12 cellular contexts compared by ENCODE assay signal in genomic region chr6:30842754-30843610, GRCh38. TPM values are rescaled to one million over a fixed set of nuclear protein-coding genes. Genes with fewer than 3 reads are reported as not detected.
DNase-seq lines count a peak whose midpoint lies in the region; ATAC-seq and TF ChIP-seq lines count a peak whose summit lies in the region.
"Had no signal": no experiment of that assay in that cellular context is flagged by ENCODE, and none has a peak within 500 bp of the region (broad histone marks: within the 10 kb centered on the region; RNA-seq: fewer than 3 reads in every experiment).

No MANE protein-coding gene starts in this region.

- H3K4me3 ChIP-seq in CD8-positive, alpha-beta T cell (ENCODE audit: low read depth, low read length): no peak overlapping the region
- no peak overlapping the region for H3K4me3 ChIP-seq in left lung
- H3K4me3 ChIP-seq: dorsolateral prefrontal cortex, sigmoid colon had no signal

- H3K4me1 Mint-ChIP-seq in CD8-positive, alpha-beta T cell (ENCODE audit: low read depth): peaks cover 39% of the 10 kb centered on the region
- peaks cover 56% of the 10 kb centered on the region for H3K4me1 Mint-ChIP-seq in activated CD8-positive, alpha-beta T cell treated with anti-CD3 and anti-CD28 coated beads, Interleukin-2, amount 10 ng/mL, durations not matched to agents 7 days and 5 days (ENCODE audit: low read depth)

- H3K9me3 Mint-ChIP-seq in CD8-positive, alpha-beta T cell: no peaks in the 10 kb centered on the region
- no peaks in the 10 kb centered on the region for H3K9me3 Mint-ChIP-seq in activated CD8-positive, alpha-beta T cell treated with anti-CD3 and anti-CD28 coated beads, Interleukin-2, amount 10 ng/mL, durations not matched to agents 7 days and 5 days (ENCODE audit: insufficient read depth)
- H3K9me3 Mint-ChIP-seq: activated T-helper 1 cell treated with anti-CD3 and anti-CD28 coated beads, Interleukin-12 subunit alpha, Interleukin-12 subunit beta, Interleukin-2, Interleukin-4 antibody, amounts not matched to agents 30 ng/mL and 10 ng/mL and 1 ng/mL, durations not matched to agents 14 hours and 24 hours and 36 hours had no signal

- peaks cover 13% of the 10 kb centered on the region for H3K4me1 ChIP-seq in CD8-positive, alpha-beta T cell (ENCODE audit: insufficient read depth, low read length)
- H3K4me1 ChIP-seq in left lung: peaks cover 0 to 11% of the 10 kb centered on the region in 2 donors

- H3K27me3 ChIP-seq in CD8-positive, alpha-beta T cell (ENCODE audit: insufficient read depth, low read length): no peaks in the 10 kb centered on the region
- H3K27me3 ChIP-seq in left lung: no peaks in the 10 kb centered on the region
- H3K27me3 ChIP-seq: dorsolateral prefrontal cortex, sigmoid colon had no signal

- no peak for TF ChIP-seq CTCF in CD8-positive, alpha-beta T cell (IDR thresholded peaks at IDR 0.05)
- no peak for TF ChIP-seq CTCF in left lung (IDR thresholded peaks at IDR 0.05)

- peak overlapping the region; percentile 15 for H3K27ac Mint-ChIP-seq in CD8-positive, alpha-beta T cell
- H3K27ac Mint-ChIP-seq in activated CD8-positive, alpha-beta T cell treated with anti-CD3 and anti-CD28 coated beads, Interleukin-2, amount 10 ng/mL, durations not matched to agents 7 days and 5 days: peak overlapping the region; percentile 80
- H3K27ac Mint-ChIP-seq: activated T-helper 1 cell treated with anti-CD3 and anti-CD28 coated beads, Interleukin-12 subunit alpha, Interleukin-12 subunit beta, Interleukin-2, Interleukin-4 antibody, amounts not matched to agents 30 ng/mL and 10 ng/mL and 1 ng/mL, durations not matched to agents 14 hours and 24 hours and 36 hours had no signal

- peak in 1 of 7 experiments; percentile 54 for DNase-seq in CD8-positive, alpha-beta T cell
- DNase-seq in H4 (ENCODE audit: low spot score) (peak; percentile 38), left lung (no peak), NCI-H187 (lab: John Stamatoyannopoulos, UW) (no peak), NCI-H2196 (lab: John Stamatoyannopoulos, UW; ENCODE audit: unreplicated experiment) (no peak), ACHN (no peak)
- DNase-seq in activated CD8-positive, alpha-beta T cell treated with anti-CD3 and anti-CD28 coated beads, Interleukin-2, amount 10 ng/mL, durations not matched to agents 7 days and 5 days: peak; percentile 86
- DNase-seq: dorsolateral prefrontal cortex, glutamatergic neuron, sigmoid colon had no signal

- intact Hi-C loops in CD8-positive, alpha-beta T cell (cut with DNase I, micrococcal nuclease): no loop called here
- intact Hi-C loops in left lung (cut with DNase I): no loop called here

- in situ Hi-C loops in ACHN (cut with HindIII; ENCODE audit: low pct_ligation_motif_present, low pct_unique_long_range_greater_than_20kb, low sequenced_read_pairs): no loop called here

- H3K27me3 Mint-ChIP-seq in CD8-positive, alpha-beta T cell (ENCODE audit: low read depth): no peaks in the 10 kb centered on the region
- no peaks in the 10 kb centered on the region for H3K27me3 Mint-ChIP-seq in activated CD8-positive, alpha-beta T cell treated with anti-CD3 and anti-CD28 coated beads, Interleukin-2, amount 10 ng/mL, durations not matched to agents 7 days and 5 days (ENCODE audit: low read depth)

- H3K4me3 Mint-ChIP-seq in CD8-positive, alpha-beta T cell: peak overlapping the region; percentile 55
- peak overlapping the region; percentile 43 for H3K4me3 Mint-ChIP-seq in activated CD8-positive, alpha-beta T cell treated with anti-CD3 and anti-CD28 coated beads, Interleukin-2, amount 10 ng/mL, durations not matched to agents 7 days and 5 days
- H3K4me3 Mint-ChIP-seq: activated T-helper 1 cell treated with anti-CD3 and anti-CD28 coated beads, Interleukin-12 subunit alpha, Interleukin-12 subunit beta, Interleukin-2, Interleukin-4 antibody, amounts not matched to agents 30 ng/mL and 10 ng/mL and 1 ng/mL, durations not matched to agents 14 hours and 24 hours and 36 hours had no signal

- POLR2A ChIA-PET in CD8-positive, alpha-beta T cell (lab: Charles Lee): interaction anchor here (0.7 to 1.2 kb wide), 5 partner anchors 8 to 245 kb away, joined by 3 to 5 read pairs (median 3); no protein-coding TSS in a partner anchor
- POLR2A ChIA-PET in activated CD8-positive, alpha-beta T cell treated with anti-CD3 and anti-CD28 coated beads, Interleukin-2, amount 10 ng/mL, durations not matched to agents 7 days and 5 days (lab: Charles Lee): interaction anchor here (1.1 to 2.1 kb wide), 4 partner anchors 11 to 40 kb away, joined by 3 to 5 read pairs (median 4); no protein-coding TSS in a partner anchor

- H3K27ac ChIP-seq in CD8-positive, alpha-beta T cell (ENCODE audit: low read depth, low read length): no peak overlapping the region
- no peak overlapping the region for H3K27ac ChIP-seq in left lung
- H3K27ac ChIP-seq: dorsolateral prefrontal cortex had no signal

- H3K36me3 ChIP-seq in CD8-positive, alpha-beta T cell (ENCODE audit: insufficient read depth, low read length): no peaks in the 10 kb centered on the region
- no peaks in the 10 kb centered on the region for H3K36me3 ChIP-seq in left lung
- H3K36me3 ChIP-seq: sigmoid colon had no signal

- peak; percentile 78 for ATAC-seq in CD8-positive, alpha-beta T cell
- peak; percentile 90 for ATAC-seq in activated CD8-positive, alpha-beta T cell treated with anti-CD3 and anti-CD28 coated beads, Interleukin-2, amount 10 ng/mL, durations not matched to agents 7 days and 5 days
- ATAC-seq in left lung: peak; percentile 45
- ATAC-seq in GM18517 (IDR thresholded peaks at IDR 0.05; ENCODE audit: unreplicated experiment): no peak

- H3K36me3 Mint-ChIP-seq in CD8-positive, alpha-beta T cell: no peaks in the 10 kb centered on the region
- H3K36me3 Mint-ChIP-seq in activated CD8-positive, alpha-beta T cell treated with anti-CD3 and anti-CD28 coated beads, Interleukin-2, amount 10 ng/mL, durations not matched to agents 7 days and 5 days (ENCODE audit: low read depth): no peaks in the 10 kb centered on the region

- H3K9me3 ChIP-seq in CD8-positive, alpha-beta T cell (ENCODE audit: low read length): no peaks in the 10 kb centered on the region
- no peaks in the 10 kb centered on the region for H3K9me3 ChIP-seq in left lung
- H3K9me3 ChIP-seq: sigmoid colon had no signal

- CTCF ChIA-PET in CD8-positive, alpha-beta T cell (lab: Charles Lee): interaction anchor here (1.7 to 9.0 kb wide), 3 partner anchors 14 to 74 kb away, joined by 4 to 75 read pairs (median 14); no protein-coding TSS in a partner anchor
- CTCF ChIA-PET in activated CD8-positive, alpha-beta T cell treated with anti-CD3 and anti-CD28 coated beads, Interleukin-2, amount 10 ng/mL, durations not matched to agents 7 days and 5 days (lab: Charles Lee): interaction anchor here (0.8 to 8.4 kb wide), 8 partner anchors 12 to 244 kb away, joined by 3 to 77 read pairs (median 4); no protein-coding TSS in a partner anchor

RNA-seq across cellular contexts. Expression of gene DDR1, which starts 41.3 kb away (rescaled TPM):
- 1 to 10 TPM; 5.9 to 8.0 TPM for total RNA-seq in CD8-positive, alpha-beta T cell
- 16.0 and 30.1 TPM in 2 replicates for total RNA-seq in H4 (2014; rRNA removed; shearing (Covaris generic))
- total RNA-seq in activated CD8-positive, alpha-beta T cell treated with anti-CD3 and anti-CD28 coated beads, Interleukin-2, amount 10 ng/mL, durations not matched to agents 7 days and 5 days: 1 to 10 TPM; 6.3 to 7.4 TPM
- total RNA-seq in left lung: 100 to 1,000 TPM in 1 of 2 donors, 10 to 100 TPM in 1; 77.9 to 148 TPM

Comparison
In these comparisons a context has a peak if more than half of its experiments do, and no peak if none do; other contexts are left out.
1. DNase-seq: peak in H4 (single experiment) and activated CD8-positive, alpha-beta T cell treated with anti-CD3 and anti-CD28 coated beads, Interleukin-2, amount 10 ng/mL, durations not matched to agents 7 days and 5 days (single experiment); none in left lung (0 of 2), NCI-H187 (0 of 2), NCI-H2196 (single experiment) and ACHN (single experiment).